2 cellular contexts compared by ENCODE assay signal in genomic region chr1:109084563-109085517, GRCh38.
TF ChIP-seq lines count a peak whose summit lies in the region.

No MANE protein-coding gene starts in this region.

TF ChIP-seq in WTC11, 78 proteins besides CTCF, POLR2A, EP300 and RAD21:
- TF ChIP-seq ATF1 (CRISPR knock-in tag; IDR thresholded peaks at IDR 0.05) (no peak), USF1 (CRISPR knock-in tag; IDR thresholded peaks at IDR 0.05) (no peak), ZNF219 (CRISPR knock-in tag; IDR thresholded peaks at IDR 0.05; ENCODE audit: borderline replicate concordance) (no peak), TP53 (CRISPR knock-in tag; IDR thresholded peaks at IDR 0.05) (no peak), PRRX2 (CRISPR knock-in tag; IDR thresholded peaks at IDR 0.05) (no peak)

TF ChIP-seq in H1, 55 proteins besides CTCF, POLR2A, EP300 and RAD21:
- TF ChIP-seq EZH2 (IDR thresholded peaks at IDR 0.05; ENCODE audit: low read depth, low read length, severe bottlenecking) = no peak
- TF ChIP-seq PHF8 (conservative IDR thresholded peaks at IDR 0.05; ENCODE audit: low read depth, low read length) = no peak
- no peak for TF ChIP-seq GTF2F1 (IDR thresholded peaks at IDR 0.05; ENCODE audit: borderline replicate concordance, low read depth, low read length)
- no peak for TF ChIP-seq ASH2L (IDR thresholded peaks at IDR 0.05; ENCODE audit: low read length)
- TF ChIP-seq RNF2 (IDR thresholded peaks at IDR 0.05; ENCODE audit: borderline replicate concordance, low read depth, low read length, missing control alignments, poor library complexity, severe bottlenecking) = no peak
- no peak for TF ChIP-seq TAF7 (optimal IDR thresholded peaks at IDR 0.05; ENCODE audit: borderline replicate concordance, low read depth, low read length)
- no peak for TF ChIP-seq SIN3A (conservative IDR thresholded peaks at IDR 0.05 in 1 of 2, IDR thresholded peaks at IDR 0.05 in 1 of 2; ENCODE audit: low read depth in 1 of 2, low read length in 2 of 2)
- no peak for TF ChIP-seq GABPA (IDR thresholded peaks at IDR 0.05; ENCODE audit: borderline replicate concordance, insufficient read depth, low read length)
- no peak for TF ChIP-seq HDAC2 (IDR thresholded peaks at IDR 0.05; ENCODE audit: borderline replicate concordance in 1 of 2, low read depth in 2 of 2, low read length in 2 of 2)
- no peak for TF ChIP-seq SIRT6 (IDR thresholded peaks at IDR 0.05; ENCODE audit: low read length)
- TF ChIP-seq CBX8 (IDR thresholded peaks at IDR 0.05; ENCODE audit: borderline replicate concordance, low read depth, low read length) = no peak
- TF ChIP-seq TCF12 (IDR thresholded peaks at IDR 0.05; ENCODE audit: low read depth, low read length) = no peak
- no peak for TF ChIP-seq KDM1A (IDR thresholded peaks at IDR 0.05; ENCODE audit: borderline replicate concordance, low read length)
- no peak for TF ChIP-seq CBX5 (IDR thresholded peaks at IDR 0.05; ENCODE audit: low read depth, low read length)
- no peak for TF ChIP-seq SP1 (IDR thresholded peaks at IDR 0.05; ENCODE audit: low read depth, low read length)
